Comparison of ENCODE assay signal across 1 cellular context in the genomic region with DNA sequence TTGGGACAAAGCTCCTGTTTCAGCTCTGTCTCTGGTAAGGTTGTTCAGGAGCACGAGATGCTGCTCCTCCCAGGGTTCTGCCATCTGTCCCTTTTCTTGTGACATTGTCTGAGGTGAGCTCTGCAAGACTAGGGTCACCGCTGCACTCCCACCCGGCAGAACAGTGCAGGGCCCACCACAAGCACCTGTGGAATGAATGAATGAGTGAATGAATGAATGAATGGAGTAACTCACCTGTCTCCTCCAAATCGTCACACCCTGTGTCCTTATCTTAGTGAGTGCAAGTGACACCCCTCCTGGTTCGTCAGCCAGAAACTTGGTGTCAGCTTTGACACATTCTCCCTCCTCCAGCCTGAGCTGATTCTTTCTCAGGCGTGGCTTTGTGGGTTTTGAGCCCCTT.
TF ChIP-seq lines count a peak whose summit lies in the region.

No MANE protein-coding gene starts in this region.

TF ChIP-seq in IMR-90, 13 proteins besides CTCF, POLR2A, EP300 and RAD21 (continued from another document):
- TF ChIP-seq CEBPB (IDR thresholded peaks at IDR 0.05; ENCODE audit: low read depth, low read length) = no peak
- no peak for TF ChIP-seq FOS (IDR thresholded peaks at IDR 0.05; ENCODE audit: low read depth, low read length)
- TF ChIP-seq MAZ (IDR thresholded peaks at IDR 0.05; ENCODE audit: borderline replicate concordance, low read depth, low read length) = no peak
- TF ChIP-seq, protein P1, sequence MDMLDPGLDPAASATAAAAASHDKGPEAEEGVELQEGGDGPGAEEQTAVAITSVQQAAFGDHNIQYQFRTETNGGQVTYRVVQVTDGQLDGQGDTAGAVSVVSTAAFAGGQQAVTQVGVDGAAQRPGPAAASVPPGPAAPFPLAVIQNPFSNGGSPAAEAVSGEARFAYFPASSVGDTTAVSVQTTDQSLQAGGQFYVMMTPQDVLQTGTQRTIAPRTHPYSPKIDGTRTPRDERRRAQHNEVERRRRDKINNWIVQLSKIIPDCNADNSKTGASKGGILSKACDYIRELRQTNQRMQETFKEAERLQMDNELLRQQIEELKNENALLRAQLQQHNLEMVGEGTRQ (IDR thresholded peaks at IDR 0.05; ENCODE audit: low read depth, low read length) = no peak
- TF ChIP-seq RFX5 (IDR thresholded peaks at IDR 0.05; ENCODE audit: low read depth, low read length) = no peak
- TF ChIP-seq BHLHE40 (IDR thresholded peaks at IDR 0.05; ENCODE audit: low read depth, low read length) = no peak
- no peak for TF ChIP-seq SMC3 (IDR thresholded peaks at IDR 0.05; ENCODE audit: low read depth, low read length)
- TF ChIP-seq, protein P2, sequence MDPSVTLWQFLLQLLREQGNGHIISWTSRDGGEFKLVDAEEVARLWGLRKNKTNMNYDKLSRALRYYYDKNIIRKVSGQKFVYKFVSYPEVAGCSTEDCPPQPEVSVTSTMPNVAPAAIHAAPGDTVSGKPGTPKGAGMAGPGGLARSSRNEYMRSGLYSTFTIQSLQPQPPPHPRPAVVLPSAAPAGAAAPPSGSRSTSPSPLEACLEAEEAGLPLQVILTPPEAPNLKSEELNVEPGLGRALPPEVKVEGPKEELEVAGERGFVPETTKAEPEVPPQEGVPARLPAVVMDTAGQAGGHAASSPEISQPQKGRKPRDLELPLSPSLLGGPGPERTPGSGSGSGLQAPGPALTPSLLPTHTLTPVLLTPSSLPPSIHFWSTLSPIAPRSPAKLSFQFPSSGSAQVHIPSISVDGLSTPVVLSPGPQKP (IDR thresholded peaks at IDR 0.05; ENCODE audit: borderline replicate concordance, low read depth, low read length) = no peak
TF ChIP-seq in IMR-90: peak in this region for 0.
